Comparison of ENCODE assay signal across 19 cellular contexts in genomic region chr16:70717817-70718216, GRCh38. TPM values are rescaled to one million over a fixed set of nuclear protein-coding genes. Genes with fewer than 3 reads are reported as not detected.
DNase-seq lines count a peak whose midpoint lies in the region; ATAC-seq and TF ChIP-seq lines count a peak whose summit lies in the region.
"Had no signal": no experiment of that assay in that cellular context is flagged by ENCODE, and none has a peak within 500 bp of the region (broad histone marks: within the 10 kb centered on the region; RNA-seq: fewer than 3 reads in every experiment).

No MANE protein-coding gene starts in this region.

- intact Hi-C loops in activated CD4-positive, alpha-beta memory T cell treated with anti-CD3 and anti-CD28 coated beads for 36 hours (cut with micrococcal nuclease) = no loop called here
- intact Hi-C loops in Right ventricle myocardium inferior (cut with DNase I) = no loop called here

- H3K27me3 Mint-ChIP-seq in activated CD4-positive, alpha-beta memory T cell treated with anti-CD3 and anti-CD28 coated beads for 36 hours = no peaks in the 10 kb centered on the region
- no peaks in the 10 kb centered on the region for H3K27me3 Mint-ChIP-seq in activated CD4-positive, alpha-beta memory T cell treated with anti-CD3 and anti-CD28 coated beads, Interleukin-2, amount 10 ng/mL, durations not matched to agents 7 days and 5 days
- H3K27me3 Mint-ChIP-seq in activated T-helper 17 cell treated with anti-CD3 and anti-CD28 coated beads, Interleukin-2, amount 50 U/mL, for 72 hours = no peaks in the 10 kb centered on the region

- peaks cover 7% of the 10 kb centered on the region for H3K4me1 ChIP-seq in foreskin keratinocyte

- TF ChIP-seq CTCF in foreskin keratinocyte (conservative IDR thresholded peaks at IDR 0.05) = no peak
- no peak for TF ChIP-seq CTCF in GM13977 (IDR thresholded peaks at IDR 0.05; ENCODE audit: extremely low read depth, insufficient read depth, missing control alignments)

- POLR2A ChIA-PET in activated CD4-positive, alpha-beta memory T cell treated with anti-CD3 and anti-CD28 coated beads for 36 hours (lab: Charles Lee) = no interaction called here
- POLR2A ChIA-PET in activated CD4-positive, alpha-beta memory T cell treated with anti-CD3 and anti-CD28 coated beads, Interleukin-2, amount 10 ng/mL, durations not matched to agents 7 days and 5 days (lab: Charles Lee) = no interaction called here

- H3K27me3 ChIP-seq in foreskin keratinocyte = no peaks in the 10 kb centered on the region
- H3K27me3 ChIP-seq: BLaER1 had no signal

- no peak overlapping the region for H3K27ac ChIP-seq in foreskin keratinocyte
- H3K27ac ChIP-seq: BLaER1, GM23248 had no signal

- CTCF ChIA-PET in activated CD4-positive, alpha-beta memory T cell treated with anti-CD3 and anti-CD28 coated beads for 36 hours (lab: Charles Lee) = no interaction called here
- CTCF ChIA-PET in activated CD4-positive, alpha-beta memory T cell treated with anti-CD3 and anti-CD28 coated beads, Interleukin-2, amount 10 ng/mL, durations not matched to agents 7 days and 5 days (lab: Charles Lee) = no interaction called here

- ATAC-seq in activated T-helper 17 cell treated with anti-CD3 and anti-CD28 coated beads, Interleukin-2, amount 50 U/mL, for 72 hours (replicated peaks) = peak; percentile 18
- ATAC-seq in foreskin keratinocyte = peak; percentile 13
- no peak for ATAC-seq in stimulated activated effector memory CD8-positive, alpha-beta T cell treated with anti-CD3 and anti-CD28 coated beads, Interleukin-12 subunit alpha, Interleukin-12 subunit beta, amount 100 ng/mL, for 72 hours
- ATAC-seq in GM19452 (IDR thresholded peaks at IDR 0.05; ENCODE audit: unreplicated experiment) = no peak
- no peak for ATAC-seq in Right ventricle myocardium inferior
- ATAC-seq: CD8-positive, alpha-beta T cell; HCT116 had no signal

- in situ Hi-C loops in GM13977 (cut with MboI; ENCODE audit: low pct_unique_long_range_greater_than_20kb, low sequenced_read_pairs, unreplicated experiment) = no loop called here

- peak; percentile 35 for DNase-seq in activated CD4-positive, alpha-beta memory T cell treated with anti-CD3 and anti-CD28 coated beads for 36 hours
- DNase-seq in activated CD4-positive, alpha-beta memory T cell treated with anti-CD3 and anti-CD28 coated beads, Interleukin-2, amount 10 ng/mL, durations not matched to agents 7 days and 5 days = no peak
- DNase-seq in foreskin keratinocyte (peak in 1 of 2 donors; percentile 48), Right ventricle myocardium inferior (ENCODE audit: missing footprints) (no peak), GM13977 (ENCODE audit: low spot score) (no peak)
- DNase-seq in stimulated activated effector memory CD8-positive, alpha-beta T cell treated with anti-CD3 and anti-CD28 coated beads, Interleukin-12 subunit alpha, Interleukin-12 subunit beta, amount 100 ng/mL, for 72 hours (ENCODE audit: low spot score in 2 of 2) = no peak
- DNase-seq: CD8-positive, alpha-beta T cell; DMS79 treated with DMSO at 0.1 percent for 48 hours; GM23248; MV-4-11; NCI-H1417; NCI-H187 treated with DMSO at 0.1 percent for 48 hours; NCI-H2171; NCI-H446; NK-92 treated with Interleukin-12 subunit alpha and Interleukin-12 subunit beta, amount 100 ng/mL, for 24 hours had no signal

- H3K4me3 Mint-ChIP-seq in activated CD4-positive, alpha-beta memory T cell treated with anti-CD3 and anti-CD28 coated beads for 36 hours = no peak overlapping the region
- no peak overlapping the region for H3K4me3 Mint-ChIP-seq in activated CD4-positive, alpha-beta memory T cell treated with anti-CD3 and anti-CD28 coated beads, Interleukin-2, amount 10 ng/mL, durations not matched to agents 7 days and 5 days
- no peak overlapping the region for H3K4me3 Mint-ChIP-seq in activated T-helper 17 cell treated with anti-CD3 and anti-CD28 coated beads, Interleukin-2, amount 50 U/mL, for 72 hours
- no peak overlapping the region for H3K4me3 Mint-ChIP-seq in stimulated activated effector memory CD8-positive, alpha-beta T cell treated with anti-CD3 and anti-CD28 coated beads, Interleukin-12 subunit alpha, Interleukin-12 subunit beta, amount 100 ng/mL, for 72 hours
- H3K4me3 Mint-ChIP-seq: CD8-positive, alpha-beta T cell had no signal

- peaks cover 22% of the 10 kb centered on the region for H3K36me3 Mint-ChIP-seq in activated CD4-positive, alpha-beta memory T cell treated with anti-CD3 and anti-CD28 coated beads for 36 hours
- H3K36me3 Mint-ChIP-seq in activated CD4-positive, alpha-beta memory T cell treated with anti-CD3 and anti-CD28 coated beads, Interleukin-2, amount 10 ng/mL, durations not matched to agents 7 days and 5 days (ENCODE audit: low read depth) = peaks cover 3% of the 10 kb centered on the region
- H3K36me3 Mint-ChIP-seq in activated T-helper 17 cell treated with anti-CD3 and anti-CD28 coated beads, Interleukin-2, amount 50 U/mL, for 72 hours (ENCODE audit: low read depth) = peaks cover 38% of the 10 kb centered on the region
- peaks cover 16% of the 10 kb centered on the region for H3K36me3 Mint-ChIP-seq in stimulated activated effector memory CD8-positive, alpha-beta T cell treated with anti-CD3 and anti-CD28 coated beads, Interleukin-12 subunit alpha, Interleukin-12 subunit beta, amount 100 ng/mL, for 72 hours

- no peak overlapping the region for H3K27ac Mint-ChIP-seq in activated CD4-positive, alpha-beta memory T cell treated with anti-CD3 and anti-CD28 coated beads for 36 hours
- H3K27ac Mint-ChIP-seq in activated CD4-positive, alpha-beta memory T cell treated with anti-CD3 and anti-CD28 coated beads, Interleukin-2, amount 10 ng/mL, durations not matched to agents 7 days and 5 days = no peak overlapping the region
- peak overlapping the region; percentile 28 for H3K27ac Mint-ChIP-seq in activated T-helper 17 cell treated with anti-CD3 and anti-CD28 coated beads, Interleukin-2, amount 50 U/mL, for 72 hours
- peak overlapping the region; percentile 45 for H3K27ac Mint-ChIP-seq in stimulated activated effector memory CD8-positive, alpha-beta T cell treated with anti-CD3 and anti-CD28 coated beads, Interleukin-12 subunit alpha, Interleukin-12 subunit beta, amount 100 ng/mL, for 72 hours
- H3K27ac Mint-ChIP-seq: CD8-positive, alpha-beta T cell had no signal

- H3K9me3 Mint-ChIP-seq in activated CD4-positive, alpha-beta memory T cell treated with anti-CD3 and anti-CD28 coated beads for 36 hours = no peaks in the 10 kb centered on the region
- no peaks in the 10 kb centered on the region for H3K9me3 Mint-ChIP-seq in activated CD4-positive, alpha-beta memory T cell treated with anti-CD3 and anti-CD28 coated beads, Interleukin-2, amount 10 ng/mL, durations not matched to agents 7 days and 5 days
- H3K9me3 Mint-ChIP-seq in activated T-helper 17 cell treated with anti-CD3 and anti-CD28 coated beads, Interleukin-2, amount 50 U/mL, for 72 hours = no peaks in the 10 kb centered on the region
- H3K9me3 Mint-ChIP-seq in stimulated activated effector memory CD8-positive, alpha-beta T cell treated with anti-CD3 and anti-CD28 coated beads, Interleukin-12 subunit alpha, Interleukin-12 subunit beta, amount 100 ng/mL, for 72 hours = no peaks in the 10 kb centered on the region
- H3K9me3 Mint-ChIP-seq: CD8-positive, alpha-beta T cell had no signal

- H3K4me1 Mint-ChIP-seq in activated CD4-positive, alpha-beta memory T cell treated with anti-CD3 and anti-CD28 coated beads for 36 hours (ENCODE audit: low read depth) = peaks cover 2% of the 10 kb centered on the region
- H3K4me1 Mint-ChIP-seq in activated CD4-positive, alpha-beta memory T cell treated with anti-CD3 and anti-CD28 coated beads, Interleukin-2, amount 10 ng/mL, durations not matched to agents 7 days and 5 days = no peaks in the 10 kb centered on the region
- H3K4me1 Mint-ChIP-seq in activated T-helper 17 cell treated with anti-CD3 and anti-CD28 coated beads, Interleukin-2, amount 50 U/mL, for 72 hours = peaks cover 5% of the 10 kb centered on the region
- H3K4me1 Mint-ChIP-seq in stimulated activated effector memory CD8-positive, alpha-beta T cell treated with anti-CD3 and anti-CD28 coated beads, Interleukin-12 subunit alpha, Interleukin-12 subunit beta, amount 100 ng/mL, for 72 hours = peaks cover 7% of the 10 kb centered on the region

RNA-seq across cellular contexts. Expression of gene MTSS2, which starts 32.0 kb away (rescaled TPM):
- 1 to 10 TPM in 1 of 2 experiments, under 1 TPM in 1; 0.29 to 1.1 TPM for total RNA-seq in activated CD4-positive, alpha-beta memory T cell treated with anti-CD3 and anti-CD28 coated beads for 36 hours
- total RNA-seq in activated CD4-positive, alpha-beta memory T cell treated with anti-CD3 and anti-CD28 coated beads, Interleukin-2, amount 10 ng/mL, durations not matched to agents 7 days and 5 days = 1 to 10 TPM; 3.3 TPM
- under 1 TPM; 0.11 to 0.67 TPM for total RNA-seq in activated T-helper 17 cell treated with anti-CD3 and anti-CD28 coated beads, Interleukin-2, amount 50 U/mL, for 72 hours
- 31.0 and 40.9 TPM in 2 replicates for total RNA-seq in foreskin keratinocyte
- polyA plus RNA-seq in foreskin keratinocyte = 12.5 and 17.4 TPM in 2 replicates
- total RNA-seq in Right ventricle myocardium inferior = 88.4 TPM

Comparison
In these comparisons a context has a peak if more than half of its experiments do, and no peak if none do; other contexts are left out.
1. H3K27ac Mint-ChIP-seq: peak in activated T-helper 17 cell treated with anti-CD3 and anti-CD28 coated beads, Interleukin-2, amount 50 U/mL, for 72 hours (single experiment) and stimulated activated effector memory CD8-positive, alpha-beta T cell treated with anti-CD3 and anti-CD28 coated beads, Interleukin-12 subunit alpha, Interleukin-12 subunit beta, amount 100 ng/mL, for 72 hours (single experiment); none in activated CD4-positive, alpha-beta memory T cell treated with anti-CD3 and anti-CD28 coated beads for 36 hours (single experiment) and activated CD4-positive, alpha-beta memory T cell treated with anti-CD3 and anti-CD28 coated beads, Interleukin-2, amount 10 ng/mL, durations not matched to agents 7 days and 5 days (single experiment).
2. ATAC-seq: peak in activated T-helper 17 cell treated with anti-CD3 and anti-CD28 coated beads, Interleukin-2, amount 50 U/mL, for 72 hours (single experiment) and foreskin keratinocyte (single experiment); none in stimulated activated effector memory CD8-positive, alpha-beta T cell treated with anti-CD3 and anti-CD28 coated beads, Interleukin-12 subunit alpha, Interleukin-12 subunit beta, amount 100 ng/mL, for 72 hours (single experiment), GM19452 (single experiment) and Right ventricle myocardium inferior (single experiment).